In the genomic region with DNA sequence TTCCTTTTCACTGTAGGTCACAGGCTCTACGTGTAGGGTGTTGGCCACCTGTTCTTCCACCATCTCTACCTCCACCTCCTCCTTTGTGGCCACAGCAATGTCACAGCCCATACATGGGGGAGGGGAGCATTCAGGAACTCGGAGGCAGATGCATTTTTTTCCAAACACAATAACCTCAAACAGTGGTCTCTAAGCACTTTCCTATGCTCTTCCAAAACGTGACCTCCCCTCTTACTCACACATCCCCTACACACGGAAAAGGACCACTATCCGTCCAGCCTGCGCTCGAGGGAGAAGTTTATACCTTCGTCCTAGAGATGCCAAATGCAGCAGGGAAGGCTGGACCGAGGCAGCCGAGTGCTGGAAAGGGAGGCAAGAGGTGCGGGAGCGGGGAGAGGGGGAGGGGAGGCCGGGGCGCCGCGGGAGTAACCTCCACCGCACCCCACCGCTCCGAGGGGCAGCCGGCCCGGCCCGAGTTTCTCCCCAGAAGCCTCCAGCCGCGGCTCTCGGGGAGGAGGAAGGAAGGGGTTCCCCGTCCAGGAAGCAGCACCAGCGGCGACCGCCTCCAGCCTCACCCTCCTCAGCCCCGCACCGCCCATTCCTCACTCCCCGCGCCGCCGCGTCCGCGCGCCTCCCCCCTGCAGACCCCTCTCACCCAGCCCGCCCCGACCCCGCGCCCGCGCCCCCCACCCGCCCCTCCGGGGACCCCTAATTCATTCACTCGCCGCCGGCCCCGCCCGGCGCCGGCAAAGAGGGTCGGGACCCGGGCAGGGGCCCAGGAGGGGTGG, we compare ENCODE assay signal across 8 cellular contexts. TPM values are rescaled to one million over a fixed set of nuclear protein-coding genes. Genes with fewer than 3 reads are reported as not detected.
A peak's percentile ranks its signal among the peaks of the same experiment; 100 is the strongest.
DNase-seq lines count a peak whose midpoint lies in the region; ATAC-seq and TF ChIP-seq lines count a peak whose summit lies in the region.

No MANE protein-coding gene starts in this region.

- peaks cover 19 to 60% (median 53%) of the 10 kb centered on the region in 7 donors for H3K4me1 Mint-ChIP-seq in naive thymus-derived CD4-positive, alpha-beta T cell

- H3K4me1 ChIP-seq in esophagus squamous epithelium: peaks cover 4 to 32% (median 6%) of the 10 kb centered on the region in 3 donors
- H3K4me1 ChIP-seq in naive thymus-derived CD4-positive, alpha-beta T cell (ENCODE audit: control insufficient read depth in 2 of 2, insufficient read depth in 2 of 2, low read length in 2 of 2): peaks cover 0 to 5% of the 10 kb centered on the region in 2 donors
- peaks cover 7 to 67% (median 44%) of the 10 kb centered on the region in 4 donors for H3K4me1 ChIP-seq in stomach

- H3K36me3 ChIP-seq in esophagus squamous epithelium (no peaks in the 10 kb centered on the region), stomach (peaks cover 0 to 3% (median 0%) of the 10 kb centered on the region in 4 donors)
- peaks cover 0 to 3% (median 0%) of the 10 kb centered on the region in 3 experiments for H3K36me3 ChIP-seq in naive thymus-derived CD4-positive, alpha-beta T cell (ENCODE audit: control insufficient read depth in 2 of 3, insufficient read depth in 3 of 3, low read length in 3 of 3)

- H3K27ac Mint-ChIP-seq in naive thymus-derived CD4-positive, alpha-beta T cell: peak overlapping the region; percentile 84 to 96 (median 94)

- H3K4me3 ChIP-seq in esophagus squamous epithelium (peak overlapping the region; percentile 73 to 99 (median 94)), stomach (peak overlapping the region; percentile 74 to 100 (median 86))
- H3K4me3 ChIP-seq in naive thymus-derived CD4-positive, alpha-beta T cell (ENCODE audit: low read length): peak overlapping the region; percentile 64

- TF ChIP-seq CTCF in esophagus squamous epithelium (IDR thresholded peaks at IDR 0.05) (no peak), stomach (IDR thresholded peaks at IDR 0.05) (no peak)

- peaks cover 4 to 17% (median 15%) of the 10 kb centered on the region in 5 donors for H3K36me3 Mint-ChIP-seq in naive thymus-derived CD4-positive, alpha-beta T cell

- DNase-seq in NCI-H2107 treated with DMSO at 0.1 percent for 48 hours (lab: John Stamatoyannopoulos, UW; ENCODE audit: unreplicated experiment) (peak; percentile 30), NCI-H2107 (lab: John Stamatoyannopoulos, UW) (no peak), NOMO-1 treated with DMSO at 0.1 percent for 48 hours (lab: John Stamatoyannopoulos, UW; ENCODE audit: unreplicated experiment) (peak; percentile 35), esophagus squamous epithelium (lab: John Stamatoyannopoulos, UW) (no peak), stomach (peak; percentile 62)
- DNase-seq in activated T-cell treated with anti-CD3 and anti-CD28 coated beads, Interleukin-2, amount 50 U/mL, for 48 hours: peak; percentile 61 to 70
- peak in 8 of 9 donors; percentile 24 to 65 (median 44) for DNase-seq in naive thymus-derived CD4-positive, alpha-beta T cell

- H3K9me3 Mint-ChIP-seq in naive thymus-derived CD4-positive, alpha-beta T cell: peaks cover 0 to 3% (median 0%) of the 10 kb centered on the region in 11 donors

- H3K27me3 Mint-ChIP-seq in naive thymus-derived CD4-positive, alpha-beta T cell: peaks cover 0 to 14% (median 0%) of the 10 kb centered on the region in 5 donors

- WGBS in esophagus squamous epithelium, 2 donors: 0% methylated on average over 2 to 18 of the region's 56 CpGs
- 1% methylated on average over 28 to 56 of the region's 56 CpGs for WGBS in stomach, 5 donors

- no peak for TF ChIP-seq EP300 in stomach (IDR thresholded peaks at IDR 0.05)

- H3K9me3 ChIP-seq in esophagus squamous epithelium: no peaks in the 10 kb centered on the region
- no peaks in the 10 kb centered on the region for H3K9me3 ChIP-seq in naive thymus-derived CD4-positive, alpha-beta T cell (ENCODE audit: control insufficient read depth in 2 of 3, low read length in 3 of 3)
- no peaks in the 10 kb centered on the region for H3K9me3 ChIP-seq in stomach

- H3K27ac ChIP-seq in esophagus squamous epithelium (peak overlapping the region; percentile 94 to 99 (median 96)), stomach (peak overlapping the region; percentile 96 to 100 (median 98))
- peak overlapping the region; percentile 91 for H3K27ac ChIP-seq in naive thymus-derived CD4-positive, alpha-beta T cell (ENCODE audit: low read depth, low read length)

- ATAC-seq in HG02981 (IDR thresholded peaks at IDR 0.05; ENCODE audit: unreplicated experiment): peak; percentile 18
- ATAC-seq in naive thymus-derived CD4-positive, alpha-beta T cell: peak; percentile 47

- intact Hi-C loops in esophagus squamous epithelium (cut with DNase I) (no loop called here), stomach (cut with DNase I; ENCODE audit: low total_unique reads) (loop anchor here (5.0 kb wide), 1 partner anchor 132 kb away; no protein-coding TSS in a partner anchor)
- intact Hi-C loops in naive thymus-derived CD4-positive, alpha-beta T cell (cut with micrococcal nuclease): loop anchor here (1.0 to 10.0 kb wide), 10 partner anchors 9 to 775 kb away; a partner anchor contains a TSS

- POLR2A ChIA-PET in naive thymus-derived CD4-positive, alpha-beta T cell (lab: Charles Lee): interaction anchor here (0.5 to 3.7 kb wide), 21 partner anchors 9 to 128 kb away, joined by 3 to 52 read pairs (median 5); a partner anchor contains a TSS

- H3K4me3 Mint-ChIP-seq in naive thymus-derived CD4-positive, alpha-beta T cell: peak overlapping the region; percentile 84 to 97 (median 93)

- TF ChIP-seq POLR2A in esophagus squamous epithelium (IDR thresholded peaks at IDR 0.05): no peak
- TF ChIP-seq POLR2A in stomach (IDR thresholded peaks at IDR 0.05): no peak

- H3K27me3 ChIP-seq in esophagus squamous epithelium: no peaks in the 10 kb centered on the region
- no peaks in the 10 kb centered on the region for H3K27me3 ChIP-seq in naive thymus-derived CD4-positive, alpha-beta T cell (ENCODE audit: control insufficient read depth in 2 of 2, insufficient read depth in 2 of 2, low read length in 2 of 2)
- no peaks in the 10 kb centered on the region for H3K27me3 ChIP-seq in stomach

- CTCF ChIA-PET in naive thymus-derived CD4-positive, alpha-beta T cell (lab: Charles Lee): interaction anchor here (1.0 to 1.8 kb wide), 3 partner anchors 9 to 127 kb away, joined by 3 to 10 read pairs (median 6); no protein-coding TSS in a partner anchor

RNA-seq across cellular contexts. Expression of a gene that starts 0.6 kb away (rescaled TPM):
- total RNA-seq in esophagus squamous epithelium (10 to 100 TPM; 17.4 to 27.5 (median 19.2) TPM), stomach (10 to 100 TPM; 13.0 to 75.3 (median 19.2) TPM)
- total RNA-seq in naive thymus-derived CD4-positive, alpha-beta T cell: 10 to 100 TPM; 33.1 to 39.9 (median 35.7) TPM
- 10 to 100 TPM; 31.5 to 66.0 TPM for polyA plus RNA-seq in naive thymus-derived CD4-positive, alpha-beta T cell
- 10 to 100 TPM in 2 of 3 donors, 1 to 10 TPM in 1; 6.6 to 24.4 (median 16.0) TPM for polyA plus RNA-seq in stomach

RNA-seq across cellular contexts. Expression of a gene that starts 55.1 kb away (rescaled TPM):
- total RNA-seq in esophagus squamous epithelium: 10 to 100 TPM; 18.3 to 26.7 (median 25.3) TPM
- 10 to 100 TPM; 12.9 to 39.5 (median 34.4) TPM for total RNA-seq in naive thymus-derived CD4-positive, alpha-beta T cell
- 10 to 100 TPM; 31.8 to 80.4 TPM for polyA plus RNA-seq in naive thymus-derived CD4-positive, alpha-beta T cell
- 10 to 100 TPM in 2 of 5 donors, 1 to 10 TPM in 3; 1.4 to 32.7 (median 8.8) TPM for total RNA-seq in stomach
- polyA plus RNA-seq in stomach: 10 to 100 TPM; 25.2 to 50.9 (median 26.8) TPM

RNA-seq across cellular contexts. Expression of a gene that starts 55.2 kb away (rescaled TPM):
- total RNA-seq in esophagus squamous epithelium (not detected), stomach (1 to 10 TPM in 2 of 5 donors, under 1 TPM in 1, not detected in 2; 0.37 to 2.2 (median 1.8) TPM)
- total RNA-seq in naive thymus-derived CD4-positive, alpha-beta T cell: under 1 TPM in 4 of 5 experiments, not detected in 1; 0.34 to 0.72 (median 0.50) TPM
- polyA plus RNA-seq in naive thymus-derived CD4-positive, alpha-beta T cell: under 1 TPM in 1 of 2 donors, not detected in 1; 0.48 TPM
- polyA plus RNA-seq in stomach: under 1 TPM in 2 of 3 donors, not detected in 1; 0.05 to 0.31 TPM

Comparison
In these comparisons a context has a peak if more than half of its experiments do, and no peak if none do; other contexts are left out.
1. DNase-seq: peak in NCI-H2107 treated with DMSO at 0.1 percent for 48 hours (single experiment), NOMO-1 treated with DMSO at 0.1 percent for 48 hours (single experiment), activated T-cell treated with anti-CD3 and anti-CD28 coated beads, Interleukin-2, amount 50 U/mL, for 48 hours (2 of 2), naive thymus-derived CD4-positive, alpha-beta T cell (8 of 9) and stomach (single experiment); none in NCI-H2107 (single experiment) and esophagus squamous epithelium (single experiment).
2. Peak in every context shown above with its lines, with median percentiles within 50 percentile points of each other: H3K27ac ChIP-seq and H3K4me3 ChIP-seq.